In the genomic region with DNA sequence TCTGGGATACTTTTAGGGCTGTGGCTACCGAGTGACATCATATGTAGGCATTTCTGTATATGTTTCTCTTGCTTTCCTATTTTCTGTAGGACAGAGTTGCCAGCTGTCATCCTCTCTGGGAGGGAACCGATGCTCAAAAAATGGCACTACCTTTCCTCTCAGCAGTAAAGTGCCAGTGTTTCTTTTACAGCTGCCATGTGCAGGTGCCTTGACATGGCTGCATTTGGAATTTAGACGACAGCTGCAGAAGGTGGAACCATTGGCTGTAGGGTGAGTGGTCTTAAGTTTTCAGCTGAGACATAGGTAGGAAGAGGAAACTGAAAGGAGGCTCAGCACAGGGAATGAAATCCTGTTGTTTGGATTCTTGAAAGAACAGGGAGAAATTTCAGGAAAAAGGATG, we compare ENCODE assay signal across 21 cellular contexts. TPM values are rescaled to one million over a fixed set of nuclear protein-coding genes. Genes with fewer than 3 reads are reported as not detected.
DNase-seq lines count a peak whose midpoint lies in the region; ATAC-seq, FAIRE-seq and TF ChIP-seq lines count a peak whose summit lies in the region.
"Had no signal": no experiment of that assay in that cellular context is flagged by ENCODE, and none has a peak within 500 bp of the region (broad histone marks: within the 10 kb centered on the region; RNA-seq: fewer than 3 reads in every experiment).

No MANE protein-coding gene starts in this region.

- H3K27ac Mint-ChIP-seq in CD8-positive, alpha-beta memory T cell: peak overlapping the region in 5 of 8 donors; percentile 15 to 82 (median 59)
- peak overlapping the region; percentile 28 for H3K27ac Mint-ChIP-seq in glutamatergic neuron (ENCODE audit: unreplicated experiment)
- H3K27ac Mint-ChIP-seq: activated naive CD8-positive, alpha-beta T cell treated with anti-CD3 and anti-CD28 coated beads, Interleukin-2, amount 50 U/mL, for 24 hours; progenitor cell of endocrine pancreas; T-helper 2 cell treated with Interferon-gamma antibody and Interleukin-4, amounts not matched to agents 5 μg/mL and 100 μg/mL, for 36 hours had no signal

- H3K9me3 Mint-ChIP-seq in CD8-positive, alpha-beta memory T cell: no peaks in the 10 kb centered on the region
- H3K9me3 Mint-ChIP-seq in glutamatergic neuron (ENCODE audit: unreplicated experiment): no peaks in the 10 kb centered on the region
- H3K9me3 Mint-ChIP-seq: activated naive CD8-positive, alpha-beta T cell treated with anti-CD3 and anti-CD28 coated beads, Interleukin-2, amount 50 U/mL, for 24 hours; T-helper 2 cell treated with Interferon-gamma antibody and Interleukin-4, amounts not matched to agents 5 μg/mL and 100 μg/mL, for 36 hours had no signal

- H3K4me3 ChIP-seq in CD8-positive, alpha-beta memory T cell (ENCODE audit: low read length): no peak overlapping the region
- H3K4me3 ChIP-seq in HEK293 (ENCODE audit: low read depth, low read length) (no peak overlapping the region), pancreas (no peak overlapping the region)
- H3K4me3 ChIP-seq: hepatocyte, left lung had no signal

- no peak for DNase-seq in CD8-positive, alpha-beta memory T cell
- peak; percentile 67 to 83 for DNase-seq in NCI-H524 (lab: John Stamatoyannopoulos, UW)
- no peak for DNase-seq in glutamatergic neuron
- DNase-seq in NK-92 (lab: John Stamatoyannopoulos, UW; ENCODE audit: unreplicated experiment): no peak
- DNase-seq in pancreas: no peak
- no peak for DNase-seq in NCI-H146 (lab: John Stamatoyannopoulos, UW)
- DNase-seq: activated CD4-positive, alpha-beta T cell treated with anti-CD3 and anti-CD28 coated beads, Interleukin-2, amount 50 U/mL, for 4 hours; activated CD8-positive, alpha-beta memory T cell treated with anti-CD3 and anti-CD28 coated beads, Interleukin-2, amount 50 U/mL, for 4 hours; activated naive CD8-positive, alpha-beta T cell treated with anti-CD3 and anti-CD28 coated beads, Interleukin-2, amount 50 U/mL, for 24 hours; GDM1; left lung; NCI-H2081 treated with DMSO at 0.1 percent for 48 hours; substantia nigra; WERI-Rb-1 had no signal

- H3K36me3 ChIP-seq in CD8-positive, alpha-beta memory T cell (ENCODE audit: insufficient read depth, low read length): no peaks in the 10 kb centered on the region
- no peaks in the 10 kb centered on the region for H3K36me3 ChIP-seq in HEK293 (ENCODE audit: control insufficient read depth in 2 of 2, insufficient read depth in 1 of 2, low read length in 2 of 2)
- H3K36me3 ChIP-seq in pancreas: no peaks in the 10 kb centered on the region
- H3K36me3 ChIP-seq: left lung, WERI-Rb-1 had no signal

- POLR2A ChIA-PET in CD8-positive, alpha-beta memory T cell (lab: Charles Lee): no interaction called here
- POLR2A ChIA-PET in HEK293 (lab: Yijun Ruan, JAX): no interaction called here

- ATAC-seq in GM19455 (IDR thresholded peaks at IDR 0.05; ENCODE audit: unreplicated experiment): no peak
- no peak for ATAC-seq in pancreas
- ATAC-seq: activated naive CD8-positive, alpha-beta T cell treated with anti-CD3 and anti-CD28 coated beads, Interleukin-2, amount 50 U/mL, for 24 hours; SK-N-SH treated with all-trans-retinoic acid at 6 μM for 48 hours had no signal

- no peaks in the 10 kb centered on the region for H3K4me1 ChIP-seq in CD8-positive, alpha-beta memory T cell (ENCODE audit: insufficient read depth, low read length)
- H3K4me1 ChIP-seq in HEK293 (ENCODE audit: control insufficient read depth, insufficient read depth, low read length): peaks cover 24% of the 10 kb centered on the region
- H3K4me1 ChIP-seq in pancreas: peaks cover 0 to 5% (median 0%) of the 10 kb centered on the region in 3 donors

- H3K27me3 ChIP-seq in CD8-positive, alpha-beta memory T cell (ENCODE audit: insufficient read depth, low read length, poor library complexity, severe bottlenecking): no peaks in the 10 kb centered on the region
- no peaks in the 10 kb centered on the region for H3K27me3 ChIP-seq in pancreas
- H3K27me3 ChIP-seq: hepatocyte, left lung had no signal

- no peaks in the 10 kb centered on the region for H3K9me3 ChIP-seq in CD8-positive, alpha-beta memory T cell (ENCODE audit: low read length)
- H3K9me3 ChIP-seq in HEK293 (ENCODE audit: control insufficient read depth, insufficient read depth, low read depth, low read length) (no peaks in the 10 kb centered on the region), pancreas (no peaks in the 10 kb centered on the region)
- H3K9me3 ChIP-seq: left lung had no signal

- TF ChIP-seq CTCF in HEK293 (tag by site-specific recombination; IDR thresholded peaks at IDR 0.05) (no peak), glutamatergic neuron (IDR thresholded peaks at IDR 0.05; ENCODE audit: partially characterized antibody, unreplicated experiment) (no peak), pancreas (IDR thresholded peaks at IDR 0.05) (no peak)

- no peak overlapping the region for H3K27ac ChIP-seq in CD8-positive, alpha-beta memory T cell (ENCODE audit: low read depth, low read length)
- H3K27ac ChIP-seq in HEK293 (ENCODE audit: extremely low read depth, low read depth, low read length) (no peak overlapping the region), pancreas (no peak overlapping the region)
- H3K27ac ChIP-seq: C4-2B, hepatocyte, left lung, WERI-Rb-1 had no signal

- peak overlapping the region in 3 of 7 donors; percentile 7 to 45 (median 41) for H3K4me3 Mint-ChIP-seq in CD8-positive, alpha-beta memory T cell
- no peak overlapping the region for H3K4me3 Mint-ChIP-seq in glutamatergic neuron (ENCODE audit: unreplicated experiment)
- H3K4me3 Mint-ChIP-seq: activated naive CD8-positive, alpha-beta T cell treated with anti-CD3 and anti-CD28 coated beads, Interleukin-2, amount 50 U/mL, for 24 hours; T-helper 2 cell treated with Interferon-gamma antibody and Interleukin-4, amounts not matched to agents 5 μg/mL and 100 μg/mL, for 36 hours had no signal

- FAIRE-seq in pancreas (lab: Jason Lieb, UNC): no peak

- no peaks in the 10 kb centered on the region for H3K27me3 Mint-ChIP-seq in CD8-positive, alpha-beta memory T cell
- H3K27me3 Mint-ChIP-seq in glutamatergic neuron (ENCODE audit: unreplicated experiment): no peaks in the 10 kb centered on the region
- H3K27me3 Mint-ChIP-seq: activated naive CD8-positive, alpha-beta T cell treated with anti-CD3 and anti-CD28 coated beads, Interleukin-2, amount 50 U/mL, for 24 hours; progenitor cell of endocrine pancreas had no signal

- intact Hi-C loops in pancreas (cut with DNase I): no loop called here

- peaks cover 19 to 40% (median 27%) of the 10 kb centered on the region in 3 donors for H3K4me1 Mint-ChIP-seq in CD8-positive, alpha-beta memory T cell
- H3K4me1 Mint-ChIP-seq in glutamatergic neuron (ENCODE audit: low read depth, unreplicated experiment): peaks cover 19% of the 10 kb centered on the region

- peaks cover 0 to 6% (median 3%) of the 10 kb centered on the region in 3 donors for H3K36me3 Mint-ChIP-seq in CD8-positive, alpha-beta memory T cell
- no peaks in the 10 kb centered on the region for H3K36me3 Mint-ChIP-seq in glutamatergic neuron (ENCODE audit: unreplicated experiment)

- 92 to 93% methylated on average over 3 of the region's 3 CpGs for WGBS in pancreas, 2 donors

- CTCF ChIA-PET in CD8-positive, alpha-beta memory T cell (lab: Charles Lee): no interaction called here
- CTCF ChIA-PET in HEK293 (lab: Yijun Ruan, JAX): interaction anchor here (0.7 to 1.7 kb wide), 4 partner anchors 42 to 557 kb away, joined by 3 to 7 read pairs (median 3); no protein-coding TSS in a partner anchor

TF ChIP-seq in HEK293, 187 proteins besides CTCF, POLR2A, EP300 and RAD21:
- TF ChIP-seq RBAK (tag by site-specific recombination; IDR thresholded peaks at IDR 0.05): no peak
- TF ChIP-seq ZNF335 (tag by site-specific recombination; conservative IDR thresholded peaks at IDR 0.05): peak; percentile 44; the same call in 1 of the 2 replicates
- TF ChIP-seq PRDM1 (tag by site-specific recombination; IDR thresholded peaks at IDR 0.05): 0 out of 2 replicates have a peak, but pooled peaks have one; percentile 19
- no peak for TF ChIP-seq ZNF558 (tag by site-specific recombination; IDR thresholded peaks at IDR 0.05)
- TF ChIP-seq ZNF223 (tag by site-specific recombination; IDR thresholded peaks at IDR 0.05): no peak
- TF ChIP-seq ZNF704 (tag by site-specific recombination; IDR thresholded peaks at IDR 0.05): no peak
- no peak for TF ChIP-seq ZXDB (tag by site-specific recombination; IDR thresholded peaks at IDR 0.05)

RNA-seq across cellular contexts. Expression of gene RPA3, which starts 20.2 kb away (rescaled TPM):
- 100 to 1,000 TPM; 145 to 149 TPM for total RNA-seq in CD8-positive, alpha-beta memory T cell
- 94.9 TPM for polyA plus RNA-seq in CD8-positive, alpha-beta memory T cell
- total RNA-seq in glutamatergic neuron (ENCODE audit: unreplicated experiment): 20.7 TPM
- total RNA-seq in pancreas: 10 to 100 TPM in 3 of 6 donors, 1 to 10 TPM in 3; 5.2 to 13.4 (median 9.6) TPM
- 10 to 100 TPM in 1 of 2 donors, 1 to 10 TPM in 1; 7.5 to 16.0 TPM for polyA plus RNA-seq in pancreas

Comparison
In these comparisons a context has a peak if more than half of its experiments do, and no peak if none do; other contexts are left out.
1. DNase-seq: peak in NCI-H524 (2 of 2); none in CD8-positive, alpha-beta memory T cell (0 of 5), glutamatergic neuron (single experiment), NK-92 (single experiment), pancreas (0 of 6) and NCI-H146 (single experiment).